2 cellular contexts compared by ENCODE assay signal in the genomic region with DNA sequence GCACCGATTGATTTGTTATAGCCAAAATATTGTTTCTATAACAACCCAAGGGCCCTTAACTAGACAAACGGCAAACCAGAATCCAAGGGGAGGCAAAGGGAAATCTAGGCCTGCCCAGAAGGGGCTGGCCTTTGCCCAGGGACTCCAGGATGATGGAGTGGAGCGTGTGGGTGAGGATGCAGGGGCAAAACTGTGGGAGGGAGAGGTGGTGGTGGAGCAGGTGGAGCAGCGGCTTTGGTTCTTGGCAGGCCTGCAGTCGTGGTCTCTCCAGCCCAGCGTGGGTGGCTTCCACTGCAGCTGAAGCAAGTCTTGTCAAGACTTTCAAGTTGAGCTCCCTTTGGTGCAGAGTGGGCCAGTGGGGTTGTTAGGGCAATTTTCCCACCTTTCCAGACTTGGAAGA.
A peak's percentile ranks its signal among the peaks of the same experiment; 100 is the strongest.
TF ChIP-seq lines count a peak whose summit lies in the region.

No MANE protein-coding gene starts in this region.

TF ChIP-seq in HEK293, 187 proteins besides CTCF, POLR2A, EP300 and RAD21:
- TF ChIP-seq GLIS1 (tag by site-specific recombination; IDR thresholded peaks at IDR 0.05) (no peak), EGR2 (tag by site-specific recombination; IDR thresholded peaks at IDR 0.05; ENCODE audit: low read depth) (peak; percentile 92), ZNF639 (tag by site-specific recombination; IDR thresholded peaks at IDR 0.05) (no peak), ZNF514 (tag by site-specific recombination; IDR thresholded peaks at IDR 0.05) (no peak), ZFHX2 (tag by site-specific recombination; conservative IDR thresholded peaks at IDR 0.05) (peak; percentile 97)

TF ChIP-seq in K562, 482 proteins besides CTCF, POLR2A, EP300 and RAD21:
- TF ChIP-seq EGR1 (conservative IDR thresholded peaks at IDR 0.05) (0 out of 2 replicates have a peak, but pooled peaks have one; percentile 19), POLR2G (IDR thresholded peaks at IDR 0.05; ENCODE audit: low read depth, low read length) (no peak), ZNF717 (CRISPR knock-in tag; IDR thresholded peaks at IDR 0.05) (no peak), ZBTB33 (CRISPR knock-in tag; IDR thresholded peaks at IDR 0.05) (no peak), CBX8 (IDR thresholded peaks at IDR 0.05; ENCODE audit: borderline replicate concordance, extremely low read depth, low read depth, low read length, poor library complexity, severe bottlenecking) (peak; percentile 1), XRCC5 (IDR thresholded peaks at IDR 0.05; ENCODE audit: low read depth, low read length) (no peak), THRB (CRISPR knock-in tag; conservative IDR thresholded peaks at IDR 0.05) (no peak), CBX2 (IDR thresholded peaks at IDR 0.05; ENCODE audit: insufficient read depth, low read length, poor library complexity, severe bottlenecking) (peak; percentile 36), TOE1 (IDR thresholded peaks at IDR 0.05; ENCODE audit: borderline replicate concordance) (no peak), TOE1 (CRISPR knock-in tag; IDR thresholded peaks at IDR 0.05; ENCODE audit: borderline replicate concordance, low read depth) (no peak)
- TF ChIP-seq, protein P1, sequence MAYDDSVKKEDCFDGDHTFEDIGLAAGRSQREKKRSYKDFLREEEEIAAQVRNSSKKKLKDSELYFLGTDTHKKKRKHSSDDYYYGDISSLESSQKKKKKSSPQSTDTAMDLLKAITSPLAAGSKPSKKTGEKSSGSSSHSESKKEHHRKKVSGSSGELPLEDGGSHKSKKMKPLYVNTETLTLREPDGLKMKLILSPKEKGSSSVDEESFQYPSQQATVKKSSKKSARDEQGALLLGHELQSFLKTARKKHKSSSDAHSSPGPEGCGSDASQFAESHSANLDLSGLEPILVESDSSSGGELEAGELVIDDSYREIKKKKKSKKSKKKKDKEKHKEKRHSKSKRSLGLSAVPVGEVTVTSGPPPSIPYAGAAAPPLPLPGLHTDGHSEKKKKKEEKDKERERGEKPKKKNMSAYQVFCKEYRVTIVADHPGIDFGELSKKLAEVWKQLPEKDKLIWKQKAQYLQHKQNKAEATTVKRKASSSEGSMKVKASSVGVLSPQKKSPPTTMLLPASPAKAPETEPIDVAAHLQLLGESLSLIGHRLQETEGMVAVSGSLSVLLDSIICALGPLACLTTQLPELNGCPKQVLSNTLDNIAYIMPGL (CRISPR knock-in tag; IDR thresholded peaks at IDR 0.05), result no peak
- TF ChIP-seq, protein P2, sequence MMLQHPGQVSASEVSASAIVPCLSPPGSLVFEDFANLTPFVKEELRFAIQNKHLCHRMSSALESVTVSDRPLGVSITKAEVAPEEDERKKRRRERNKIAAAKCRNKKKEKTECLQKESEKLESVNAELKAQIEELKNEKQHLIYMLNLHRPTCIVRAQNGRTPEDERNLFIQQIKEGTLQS (IDR thresholded peaks at IDR 0.05), result no peak
- TF ChIP-seq, protein P2 (CRISPR knock-in tag; conservative IDR thresholded peaks at IDR 0.05), result no peak
- TF ChIP-seq, protein P3, sequence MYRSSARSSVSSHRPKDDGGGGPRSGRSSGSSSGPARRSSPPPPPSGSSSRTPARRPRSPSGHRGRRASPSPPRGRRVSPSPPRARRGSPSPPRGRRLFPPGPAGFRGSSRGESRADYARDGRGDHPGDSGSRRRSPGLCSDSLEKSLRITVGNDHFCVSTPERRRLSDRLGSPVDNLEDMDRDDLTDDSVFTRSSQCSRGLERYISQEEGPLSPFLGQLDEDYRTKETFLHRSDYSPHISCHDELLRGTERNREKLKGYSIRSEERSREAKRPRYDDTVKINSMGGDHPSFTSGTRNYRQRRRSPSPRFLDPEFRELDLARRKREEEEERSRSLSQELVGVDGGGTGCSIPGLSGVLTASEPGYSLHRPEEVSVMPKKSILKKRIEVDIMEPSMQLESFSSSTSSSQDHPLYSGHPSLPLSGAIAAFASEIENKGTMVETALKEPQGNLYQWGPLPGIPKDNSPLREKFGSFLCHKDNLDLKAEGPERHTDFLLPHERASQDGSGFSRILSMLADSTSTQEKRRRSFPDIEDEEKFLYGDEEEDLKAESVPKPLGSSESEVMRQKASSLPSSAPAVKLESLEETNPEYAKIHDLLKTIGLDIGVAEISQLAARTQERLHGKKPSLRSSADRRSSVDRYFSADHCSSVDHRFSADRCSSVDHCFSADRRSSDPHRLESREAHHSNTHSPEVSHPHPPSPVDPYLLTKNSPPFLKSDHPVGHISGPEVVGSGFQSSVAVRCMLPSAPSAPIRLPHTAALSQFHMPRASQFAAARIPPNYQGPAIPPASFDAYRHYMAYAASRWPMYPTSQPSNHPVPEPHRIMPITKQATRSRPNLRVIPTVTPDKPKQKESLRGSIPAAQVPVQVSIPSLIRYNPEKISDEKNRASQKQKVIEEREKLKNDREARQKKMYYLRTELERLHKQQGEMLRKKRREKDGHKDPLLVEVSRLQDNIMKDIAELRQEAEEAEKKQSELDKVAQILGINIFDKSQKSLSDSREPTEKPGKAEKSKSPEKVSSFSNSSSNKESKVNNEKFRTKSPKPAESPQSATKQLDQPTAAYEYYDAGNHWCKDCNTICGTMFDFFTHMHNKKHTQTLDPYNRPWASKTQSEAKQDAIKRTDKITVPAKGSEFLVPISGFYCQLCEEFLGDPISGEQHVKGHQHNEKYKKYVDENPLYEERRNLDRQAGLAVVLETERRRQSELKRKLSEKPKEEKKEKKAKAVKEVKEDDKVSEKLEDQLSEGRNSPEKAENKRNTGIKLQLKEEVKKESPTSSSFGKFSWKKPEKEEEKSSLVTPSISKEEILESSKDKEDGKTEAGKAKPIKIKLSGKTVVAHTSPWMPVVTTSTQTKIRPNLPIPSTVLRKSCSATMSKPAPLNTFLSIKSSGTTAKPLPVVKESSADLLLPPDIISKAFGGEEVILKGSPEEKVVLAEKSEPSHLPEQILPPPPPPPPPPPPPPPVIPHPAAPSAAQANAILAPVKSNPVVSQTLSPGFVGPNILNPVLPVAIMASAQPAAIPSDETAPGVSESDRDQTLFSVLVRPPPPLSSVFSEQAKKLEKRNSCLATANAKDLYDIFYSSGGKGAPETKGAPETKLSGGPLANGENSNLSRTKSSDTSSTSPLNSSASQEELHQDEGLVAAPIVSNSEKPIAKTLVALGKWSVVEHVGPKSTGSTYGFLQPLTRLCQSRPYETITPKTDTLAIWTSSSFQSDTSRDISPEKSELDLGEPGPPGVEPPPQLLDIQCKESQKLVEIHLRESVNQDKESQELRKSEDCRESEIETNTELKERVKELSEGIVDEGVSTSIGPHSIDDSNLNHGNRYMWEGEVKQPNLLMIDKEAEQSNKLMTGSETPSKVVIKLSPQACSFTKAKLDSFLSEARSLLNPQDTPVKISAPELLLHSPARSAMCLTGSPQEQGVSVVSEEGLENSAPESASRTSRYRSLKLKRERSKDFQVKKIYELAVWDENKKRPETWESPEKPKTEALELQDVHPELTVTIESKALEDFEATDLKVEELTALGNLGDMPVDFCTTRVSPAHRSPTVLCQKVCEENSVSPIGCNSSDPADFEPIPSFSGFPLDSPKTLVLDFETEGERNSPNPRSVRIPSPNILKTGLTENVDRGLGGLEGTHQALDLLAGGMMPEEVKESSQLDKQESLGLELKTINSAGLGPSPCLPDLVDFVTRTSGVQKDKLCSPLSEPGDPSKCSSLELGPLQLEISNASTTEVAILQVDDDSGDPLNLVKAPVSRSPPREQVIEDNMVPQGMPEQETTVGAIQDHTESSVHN (IDR thresholded peaks at IDR 0.05; ENCODE audit: borderline replicate concordance in 1 of 2, low read depth in 1 of 2), result no peak
